In genomic region chr7:27117687-27118491, GRCh38 we compare ENCODE assay signal across 12 cellular contexts. TPM values are rescaled to one million over a fixed set of nuclear protein-coding genes. Genes with fewer than 3 reads are reported as not detected.
DNase-seq lines count a peak whose midpoint lies in the region; ATAC-seq, FAIRE-seq and TF ChIP-seq lines count a peak whose summit lies in the region.
"Had no signal": no experiment of that assay in that cellular context is flagged by ENCODE, and none has a peak within 500 bp of the region (broad histone marks: within the 10 kb centered on the region; RNA-seq: fewer than 3 reads in every experiment).

No MANE protein-coding gene starts in this region.

- no peak for TF ChIP-seq POLR2A in thyroid gland (IDR thresholded peaks at IDR 0.05)

- intact Hi-C loops in thyroid gland (cut with DNase I) = no loop called here

- H3K27me3 ChIP-seq in thyroid gland = peaks cover 36% of the 10 kb centered on the region

- peak; percentile 84 for DNase-seq in RCC 7860 (ENCODE audit: low spot score)
- DNase-seq in endothelial cell (ENCODE audit: low spot score) = no peak
- DNase-seq in lung microvascular endothelial cell (ENCODE audit: low read depth in 2 of 2) = peak; percentile 90
- no peak for DNase-seq in thyroid gland
- no peak for DNase-seq in AML-193 (lab: John Stamatoyannopoulos, UW)
- DNase-seq in DMS153 treated with DMSO at 0.1 percent for 48 hours (lab: John Stamatoyannopoulos, UW; ENCODE audit: unreplicated experiment) = no peak
- DNase-seq: HFFc6, NCI-H2081 treated with DMSO at 0.1 percent for 48 hours had no signal

- peaks cover 0 to 4% of the 10 kb centered on the region in 2 donors for H3K4me1 ChIP-seq in thyroid gland

- H3K4me3 Mint-ChIP-seq in endothelial cell (ENCODE audit: unreplicated experiment) = peak overlapping the region; percentile 39
- H3K4me3 Mint-ChIP-seq: HFFc6; T-helper 2 cell treated with Interferon-gamma antibody and Interleukin-4, amounts not matched to agents 5 μg/mL and 100 μg/mL, for 36 hours had no signal

- H3K36me3 ChIP-seq in thyroid gland = no peaks in the 10 kb centered on the region

- no peaks in the 10 kb centered on the region for H3K36me3 Mint-ChIP-seq in endothelial cell (ENCODE audit: low read depth, unreplicated experiment)

- H3K27ac ChIP-seq in thyroid gland = peak overlapping the region; percentile 23 to 80 (median 52)
- H3K27ac ChIP-seq: epithelial cell of prostate had no signal

- peak; percentile 89 for FAIRE-seq in RCC 7860 (lab: Jason Lieb, UNC)

- no peak for ATAC-seq in GM21360 (IDR thresholded peaks at IDR 0.05; ENCODE audit: unreplicated experiment)

- peak overlapping the region in 1 of 3 donors; percentile 8 for H3K4me3 ChIP-seq in thyroid gland (replicated peaks in 1 of 3)

- TF ChIP-seq CTCF in endothelial cell (IDR thresholded peaks at IDR 0.05; ENCODE audit: unreplicated experiment) (no peak), thyroid gland (IDR thresholded peaks at IDR 0.05) (no peak)

- no peak overlapping the region for H3K27ac Mint-ChIP-seq in endothelial cell (ENCODE audit: unreplicated experiment)
- H3K27ac Mint-ChIP-seq: HFFc6; T-helper 2 cell treated with Interferon-gamma antibody and Interleukin-4, amounts not matched to agents 5 μg/mL and 100 μg/mL, for 36 hours had no signal

- H3K4me1 Mint-ChIP-seq in endothelial cell (ENCODE audit: unreplicated experiment) = peaks cover 26% of the 10 kb centered on the region

- WGBS in thyroid gland, 2 donors = 9 to 15% methylated on average over 22 of the region's 22 CpGs

- peaks cover 44% of the 10 kb centered on the region for H3K27me3 Mint-ChIP-seq in endothelial cell (ENCODE audit: unreplicated experiment)

- H3K9me3 Mint-ChIP-seq in endothelial cell (ENCODE audit: unreplicated experiment) = no peaks in the 10 kb centered on the region
- H3K9me3 Mint-ChIP-seq: HFFc6; T-helper 2 cell treated with Interferon-gamma antibody and Interleukin-4, amounts not matched to agents 5 μg/mL and 100 μg/mL, for 36 hours had no signal

- H3K9me3 ChIP-seq in thyroid gland = no peaks in the 10 kb centered on the region

RNA-seq across cellular contexts. Expression of gene HOXA4, which starts 12.7 kb away (rescaled TPM):
- total RNA-seq in endothelial cell (ENCODE audit: unreplicated experiment) (0.31 TPM), lung microvascular endothelial cell (0.22 and 0.79 TPM in 2 replicates), thyroid gland (1 to 10 TPM in 3 of 4 donors, under 1 TPM in 1; 0.56 to 2.1 (median 1.3) TPM)

RNA-seq across cellular contexts. Expression of gene HOXA2, which starts 15.4 kb away (rescaled TPM):
- total RNA-seq in endothelial cell (ENCODE audit: unreplicated experiment) (1.1 TPM), lung microvascular endothelial cell (0.20 and 0.22 TPM in 2 replicates), thyroid gland (1 to 10 TPM in 2 of 4 donors, under 1 TPM in 2; 0.73 to 2.7 (median 1.7) TPM)
- total RNA-seq: activated CD8-positive, alpha-beta memory T cell treated with anti-CD3 and anti-CD28 coated beads for 36 hours had no signal

RNA-seq across cellular contexts. Expression of gene HOXA1, which starts 22.1 kb away (rescaled TPM):
- total RNA-seq in endothelial cell (ENCODE audit: unreplicated experiment) (3.5 TPM), lung microvascular endothelial cell (0.40 and 0.44 TPM in 2 replicates), thyroid gland (under 1 TPM in 2 of 4 donors, not detected in 2; 0.67 to 0.78 TPM)

RNA-seq across cellular contexts. Expression of gene HOXA5, which starts 25.6 kb away (rescaled TPM):
- total RNA-seq in endothelial cell (ENCODE audit: unreplicated experiment) (0.59 TPM), lung microvascular endothelial cell (5.8 and 7.0 TPM in 2 replicates), thyroid gland (1 to 10 TPM; 2.0 to 4.4 (median 3.3) TPM)
- total RNA-seq: activated CD8-positive, alpha-beta memory T cell treated with anti-CD3 and anti-CD28 coated beads for 36 hours had no signal

RNA-seq across cellular contexts. Expression of gene HOXA6, which starts 29.7 kb away (rescaled TPM):
- total RNA-seq in endothelial cell (ENCODE audit: unreplicated experiment) (not detected), lung microvascular endothelial cell (2.0 and 2.4 TPM in 2 replicates), thyroid gland (1 to 10 TPM in 2 of 4 donors, not detected in 2; 1.1 to 1.6 TPM)
- total RNA-seq: activated CD8-positive, alpha-beta memory T cell treated with anti-CD3 and anti-CD28 coated beads for 36 hours had no signal

Comparison
In these comparisons a context has a peak if more than half of its experiments do, and no peak if none do; other contexts are left out.
1. DNase-seq: peak in RCC 7860 (single experiment) and lung microvascular endothelial cell (2 of 2); none in endothelial cell (single experiment), thyroid gland (0 of 2), AML-193 (0 of 2) and DMS153 treated with DMSO at 0.1 percent for 48 hours (single experiment).